In the genomic region with DNA sequence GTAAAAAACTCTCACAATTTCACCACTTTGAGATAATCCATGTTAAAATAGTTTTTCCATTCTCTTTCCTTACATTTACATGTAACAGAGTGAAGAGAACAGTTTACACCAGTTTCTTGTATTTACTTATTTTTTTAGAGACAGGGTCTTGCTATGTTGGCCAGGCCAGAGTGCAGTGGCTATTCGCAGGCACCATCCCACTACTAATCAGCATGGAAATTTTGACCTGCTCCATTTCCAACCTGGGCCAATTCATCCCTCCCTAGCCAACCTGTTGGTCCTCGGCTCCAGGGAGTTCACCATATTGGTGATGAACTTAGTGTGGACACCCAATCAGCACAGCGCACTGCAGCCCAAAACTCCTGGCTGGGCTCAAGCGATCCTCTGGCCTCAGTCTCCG, we compare ENCODE assay signal across 23 cellular contexts.
A peak's percentile ranks its signal among the peaks of the same experiment; 100 is the strongest.
DNase-seq lines count a peak whose midpoint lies in the region; ATAC-seq, FAIRE-seq and TF ChIP-seq lines count a peak whose summit lies in the region.
"Had no signal": no experiment of that assay in that cellular context is flagged by ENCODE, and none has a peak within 500 bp of the region (broad histone marks: within the 10 kb centered on the region; RNA-seq: fewer than 3 reads in every experiment).

No MANE protein-coding gene starts in this region.

- no peak overlapping the region for H3K9ac ChIP-seq in HepG2 (ENCODE audit: insufficient read depth, low read depth, low read length)
- peak overlapping the region in 1 of 2 experiments; percentile 15; a peak in 1 of 4 replicates for H3K9ac ChIP-seq in K562 (ENCODE audit: insufficient read depth in 1 of 2, low read depth in 2 of 2, low read length in 2 of 2)
- H3K9ac ChIP-seq in neuronal stem cell (ENCODE audit: low read depth, low read length, poor library complexity) = no peak overlapping the region

- no peak overlapping the region for H2BK15ac ChIP-seq in neuronal stem cell (ENCODE audit: low read length)

- H3K4me2 ChIP-seq in HepG2 (ENCODE audit: low read depth, low read length) (no peak overlapping the region), K562 (ENCODE audit: insufficient read depth, low read length) (no peak overlapping the region), neuronal stem cell (ENCODE audit: insufficient read depth, low read length, poor library complexity, severe bottlenecking) (no peak overlapping the region)

- H2AFZ ChIP-seq in HepG2 (ENCODE audit: low read length) (no peak overlapping the region), K562 (ENCODE audit: low read depth, low read length) (no peak overlapping the region), neuronal stem cell (ENCODE audit: low read length) (no peak overlapping the region)

- H4K20me1 ChIP-seq in HepG2 (ENCODE audit: insufficient read depth, low read length) (no peaks in the 10 kb centered on the region), K562 (replicated peaks; ENCODE audit: control insufficient read depth, insufficient read depth, low read length) (no peaks in the 10 kb centered on the region)

- POLR2A ChIA-PET in HepG2 (lab: Yijun Ruan, JAX) = interaction anchor here (1.0 to 3.4 kb wide), 4 partner anchors 13 to 47 kb away, joined by 3 to 24 read pairs (median 4); no protein-coding TSS in a partner anchor
- POLR2A ChIA-PET in K562 (lab: Yijun Ruan, JAX) = no interaction called here

- TF ChIP-seq POLR2A in HepG2 (IDR thresholded peaks at IDR 0.05; ENCODE audit: insufficient read depth in 1 of 2, low read depth in 2 of 2, low read length in 2 of 2) = no peak
- no peak for TF ChIP-seq POLR2A in right lobe of liver (IDR thresholded peaks at IDR 0.05)
- TF ChIP-seq POLR2A in K562 (conservative IDR thresholded peaks at IDR 0.05) = no peak

- H3K4ac ChIP-seq in neuronal stem cell (ENCODE audit: low read length) = no peak overlapping the region

- no peak overlapping the region for H2BK120ac ChIP-seq in neuronal stem cell (ENCODE audit: low read depth, low read length)

- H3K4me1 ChIP-seq in HepG2 (ENCODE audit: insufficient read depth, low read length) (peaks cover 45% of the 10 kb centered on the region), right lobe of liver (peaks cover 0 to 18% (median 9%) of the 10 kb centered on the region in 4 donors), K562 (replicated peaks in 1 of 2; ENCODE audit: control insufficient read depth in 2 of 2, insufficient read depth in 2 of 2, low read length in 2 of 2) (peaks cover 14 to 34% of the 10 kb centered on the region in 2 experiments), neuronal stem cell (ENCODE audit: control insufficient read depth in 2 of 2, insufficient read depth in 1 of 2, low read depth in 1 of 2, low read length in 2 of 2) (peaks cover 8 to 10% of the 10 kb centered on the region in 2 donors), upper lobe of right lung (peaks cover 20% of the 10 kb centered on the region)
- H3K4me1 ChIP-seq: SJCRH30 had no signal

- H3K79me2 ChIP-seq in HepG2 (ENCODE audit: insufficient read depth, low read length) = no peaks in the 10 kb centered on the region
- no peaks in the 10 kb centered on the region for H3K79me2 ChIP-seq in K562 (ENCODE audit: control insufficient read depth, insufficient read depth, low read length)

- ATAC-seq in HepG2 = no peak
- no peak for ATAC-seq in right lobe of liver
- no peak for ATAC-seq in K562
- ATAC-seq in upper lobe of right lung = no peak
- no peak for ATAC-seq in activated naive CD8-positive, alpha-beta T cell treated with anti-CD3 and anti-CD28 coated beads, Interleukin-2, amount 50 U/mL, for 24 hours
- ATAC-seq: Right ventricle myocardium inferior, SK-N-SH treated with all-trans-retinoic acid at 6 μM for 48 hours had no signal

- no peak overlapping the region for H4K91ac ChIP-seq in neuronal stem cell (ENCODE audit: low read depth, low read length, poor library complexity)

- H3K9me1 ChIP-seq in K562 (ENCODE audit: control insufficient read depth, insufficient read depth, low read length) = no peaks in the 10 kb centered on the region

- no peak overlapping the region for H3K14ac ChIP-seq in neuronal stem cell (ENCODE audit: low read length)

- peak overlapping the region; percentile 70 for H2AK5ac ChIP-seq in neuronal stem cell (ENCODE audit: low read depth, low read length)

- no peak for TF ChIP-seq CTCF in HepG2 (CRISPR knock-in tag; IDR thresholded peaks at IDR 0.05)
- TF ChIP-seq CTCF in right lobe of liver (IDR thresholded peaks at IDR 0.05) = no peak
- TF ChIP-seq CTCF in K562 (IDR thresholded peaks at IDR 0.05 in 2 of 3, conservative IDR thresholded peaks at IDR 0.05 in 1 of 3; ENCODE audit: insufficient read depth in 2 of 3, low read depth in 1 of 3, low read length in 3 of 3) = no peak
- TF ChIP-seq CTCF in upper lobe of right lung (IDR thresholded peaks at IDR 0.05) = no peak

- H4K8ac ChIP-seq in neuronal stem cell (ENCODE audit: low read depth, low read length) = no peak overlapping the region

- H3K9me3 ChIP-seq in HepG2 (ENCODE audit: low read length) (no peaks in the 10 kb centered on the region), right lobe of liver (no peaks in the 10 kb centered on the region), K562 (replicated peaks; ENCODE audit: control insufficient read depth, insufficient read depth, low read depth, low read length) (no peaks in the 10 kb centered on the region), neuronal stem cell (replicated peaks in 1 of 2; ENCODE audit: control insufficient read depth in 2 of 2, insufficient read depth in 1 of 2, low read depth in 1 of 2, low read length in 2 of 2) (no peaks in the 10 kb centered on the region), upper lobe of right lung (no peaks in the 10 kb centered on the region)
- H3K9me3 ChIP-seq: SJCRH30 had no signal

- TF ChIP-seq RAD21 in HepG2 (CRISPR knock-in tag; IDR thresholded peaks at IDR 0.05) = no peak
- TF ChIP-seq RAD21 in K562 (CRISPR knock-in tag; conservative IDR thresholded peaks at IDR 0.05 in 1 of 2, IDR thresholded peaks at IDR 0.05 in 1 of 2) = no peak

- H2BK5ac ChIP-seq in neuronal stem cell (ENCODE audit: low read length) = no peak overlapping the region

- no peak for TF ChIP-seq EP300 in HepG2 (IDR thresholded peaks at IDR 0.05; ENCODE audit: low read depth in 2 of 2, low read length in 2 of 2)
- TF ChIP-seq EP300 in HepG2 (CRISPR knock-in tag; IDR thresholded peaks at IDR 0.05; ENCODE audit: borderline replicate concordance) = no peak
- no peak for TF ChIP-seq EP300 in K562 (IDR thresholded peaks at IDR 0.05; ENCODE audit: low read length)

- H3K23ac ChIP-seq in neuronal stem cell (ENCODE audit: low read depth, low read length, poor library complexity) = no peak overlapping the region

- FAIRE-seq in HepG2 (lab: Jason Lieb, UNC) (no peak), K562 (lab: Jason Lieb, UNC) (no peak)
- FAIRE-seq: G401.6, RCC 7860 had no signal

- no peak overlapping the region for H3K27ac Mint-ChIP-seq in activated naive CD8-positive, alpha-beta T cell treated with anti-CD3 and anti-CD28 coated beads, Interleukin-2, amount 50 U/mL, for 24 hours
- H3K27ac Mint-ChIP-seq: CD4-positive, CD25-positive, alpha-beta regulatory T cell had no signal

- peaks cover 7% of the 10 kb centered on the region for H3K4me1 Mint-ChIP-seq in activated naive CD8-positive, alpha-beta T cell treated with anti-CD3 and anti-CD28 coated beads, Interleukin-2, amount 50 U/mL, for 24 hours

- H3K4me3 Mint-ChIP-seq in activated naive CD8-positive, alpha-beta T cell treated with anti-CD3 and anti-CD28 coated beads, Interleukin-2, amount 50 U/mL, for 24 hours = no peak overlapping the region
- H3K4me3 Mint-ChIP-seq: CD4-positive, CD25-positive, alpha-beta regulatory T cell had no signal

- intact Hi-C loops in HepG2 (cut with micrococcal nuclease; ENCODE audit: unreplicated experiment) = no loop called here
- intact Hi-C loops in right lobe of liver (cut with DNase I) = no loop called here
- intact Hi-C loops in K562 (cut with micrococcal nuclease) = no loop called here
- intact Hi-C loops in upper lobe of right lung (cut with DNase I) = no loop called here

- H3K36me3 ChIP-seq in HepG2 (replicated peaks in 1 of 2; ENCODE audit: control insufficient read depth in 1 of 2, insufficient read depth in 2 of 2, low read length in 2 of 2) (no peaks in the 10 kb centered on the region), right lobe of liver (no peaks in the 10 kb centered on the region), K562 (ENCODE audit: control insufficient read depth, insufficient read depth, low read length) (no peaks in the 10 kb centered on the region), neuronal stem cell (replicated peaks in 1 of 2; ENCODE audit: control insufficient read depth in 2 of 2, insufficient read depth in 2 of 2, low read length in 2 of 2) (no peaks in the 10 kb centered on the region), upper lobe of right lung (no peaks in the 10 kb centered on the region)
- H3K36me3 ChIP-seq: SJCRH30 had no signal

- no peaks in the 10 kb centered on the region for H3K79me1 ChIP-seq in neuronal stem cell (ENCODE audit: low read depth, low read length)

- H3K36me3 Mint-ChIP-seq in activated naive CD8-positive, alpha-beta T cell treated with anti-CD3 and anti-CD28 coated beads, Interleukin-2, amount 50 U/mL, for 24 hours (ENCODE audit: low read depth) = no peaks in the 10 kb centered on the region

- BruUV-seq in HepG2 (replicated peaks; lab: Mats Ljungman, UMichigan) (no TSS peak), K562 (replicated peaks; lab: Mats Ljungman, UMichigan) (no TSS peak)

- H3K4me3 ChIP-seq in HepG2 (replicated peaks in 1 of 3; ENCODE audit: insufficient read depth in 1 of 3, low read depth in 2 of 3, low read length in 3 of 3) = no peak overlapping the region
- H3K4me3 ChIP-seq in right lobe of liver = no peak overlapping the region
- H3K4me3 ChIP-seq in K562 = no peak overlapping the region
- H3K4me3 ChIP-seq in neuronal stem cell (ENCODE audit: low read length in 2 of 2) = no peak overlapping the region
- no peak overlapping the region for H3K4me3 ChIP-seq in upper lobe of right lung
- H3K4me3 ChIP-seq: SJCRH30 had no signal

- H3K27ac ChIP-seq in HepG2 (ENCODE audit: extremely low read length, insufficient read depth, low read length) (no peak overlapping the region), right lobe of liver (no peak overlapping the region), K562 (ENCODE audit: extremely low read depth, low read depth, low read length) (no peak overlapping the region), neuronal stem cell (replicated peaks; ENCODE audit: low read length) (no peak overlapping the region), upper lobe of right lung (peak overlapping the region; percentile 91)
- H3K27ac ChIP-seq: SJCRH30 had no signal

- no peaks in the 10 kb centered on the region for H3K9me3 Mint-ChIP-seq in activated naive CD8-positive, alpha-beta T cell treated with anti-CD3 and anti-CD28 coated beads, Interleukin-2, amount 50 U/mL, for 24 hours
- H3K9me3 Mint-ChIP-seq: CD4-positive, CD25-positive, alpha-beta regulatory T cell had no signal

- in situ Hi-C loops in HepG2 (cut with HindIII; ENCODE audit: extremely low pct_ligation_motif_present, low pct_unique_long_range_greater_than_20kb) = no loop called here
- in situ Hi-C loops in K562 (cut with MboI) = no loop called here

- no peaks in the 10 kb centered on the region for H3K27me3 Mint-ChIP-seq in activated naive CD8-positive, alpha-beta T cell treated with anti-CD3 and anti-CD28 coated beads, Interleukin-2, amount 50 U/mL, for 24 hours

- no peak overlapping the region for H3K18ac ChIP-seq in neuronal stem cell (ENCODE audit: low read length)

- DNase-seq in HepG2 (ENCODE audit: low spot score) = no peak
- DNase-seq in right lobe of liver = no peak
- DNase-seq in K562 (ENCODE audit: extremely low read depth in 1 of 4, low spot score in 3 of 4) = no peak
- DNase-seq in neuronal stem cell (ENCODE audit: low spot score) = no peak
- no peak for DNase-seq in upper lobe of right lung
- DNase-seq in activated T-cell treated with anti-CD3 and anti-CD28 coated beads, Interleukin-2, amount 50 U/mL, for 1 hour = no peak
- DNase-seq in stimulated activated CD4-positive, alpha-beta T cell treated with anti-CD3 and anti-CD28 coated beads, Interleukin-2, amount 100 ng/mL, for 48 hours = no peak
- no peak for DNase-seq in activated naive CD8-positive, alpha-beta T cell treated with anti-CD3 and anti-CD28 coated beads, Interleukin-2, amount 50 U/mL, for 24 hours
- DNase-seq: 8988T; CD4-positive, CD25-positive, alpha-beta regulatory T cell; COR-L47; Kasumi-1; NCI-H1105 treated with DMSO at 0.1 percent for 48 hours; NCI-H146; NCI-H1930; NCI-H446; NCI-H524 treated with DMSO at 0.1 percent for 48 hours; NCI-H774; SJCRH30 had no signal

- no peak overlapping the region for H2BK12ac ChIP-seq in neuronal stem cell (ENCODE audit: low read length)

- H3K27me3 ChIP-seq in HepG2 (ENCODE audit: control insufficient read depth in 1 of 2, insufficient read depth in 2 of 2, low read length in 2 of 2) = no peaks in the 10 kb centered on the region
- no peaks in the 10 kb centered on the region for H3K27me3 ChIP-seq in right lobe of liver
- H3K27me3 ChIP-seq in K562 (ENCODE audit: control insufficient read depth in 2 of 2, insufficient read depth in 2 of 2, low read length in 2 of 2) = no peaks in the 10 kb centered on the region
- H3K27me3 ChIP-seq in neuronal stem cell (ENCODE audit: control insufficient read depth in 3 of 3, insufficient read depth in 3 of 3, low read depth in 1 of 3, low read length in 3 of 3) = peaks cover 0 to 2% (median 0%) of the 10 kb centered on the region in 3 experiments
- no peaks in the 10 kb centered on the region for H3K27me3 ChIP-seq in upper lobe of right lung
- H3K27me3 ChIP-seq: SJCRH30 had no signal

- WGBS in HepG2 (ENCODE audit: low lambda C conversion rate) = 96% methylated on average over 5 of the region's 5 CpGs
- 92% methylated on average over 2 of the region's 5 CpGs for WGBS in right lobe of liver (ENCODE audit: insufficient coverage, low coverage, low lambda C conversion rate, missing lambda C conversion rate)
- WGBS in K562 (ENCODE audit: insufficient coverage, low coverage, missing lambda C conversion rate) = 94% methylated on average over 5 of the region's 5 CpGs
- WGBS in neuronal stem cell (ENCODE audit: extremely low coverage in 2 of 2, insufficient read length in 2 of 2, insufficient replicate concordance in 1 of 2), 2 donors = no CpG with 5 or more reads among the region's 5 CpGs

- CTCF ChIA-PET in HepG2 (lab: Yijun Ruan, JAX; ENCODE audit: low intra/inter-chr PET ratio, low total read pairs) = no interaction called here
- CTCF ChIA-PET in K562 (lab: Yijun Ruan, JAX; ENCODE audit: low intra/inter-chr PET ratio) = no interaction called here
